1 cellular context compared by ENCODE assay signal in genomic region chr3:38558864-38559263, GRCh38.
TF ChIP-seq lines count a peak whose summit lies in the region.

No MANE protein-coding gene starts in this region.

TF ChIP-seq in K562, 482 proteins besides CTCF, POLR2A, EP300 and RAD21 (continued from another document):
- no peak for TF ChIP-seq BRF1 (IDR thresholded peaks at IDR 0.05; ENCODE audit: borderline replicate concordance, extremely low read depth, insufficient read length)
- no peak for TF ChIP-seq ZKSCAN8 (CRISPR knock-in tag; IDR thresholded peaks at IDR 0.05)
- TF ChIP-seq ZNF445 (CRISPR knock-in tag; IDR thresholded peaks at IDR 0.05; ENCODE audit: low read depth) = no peak
- no peak for TF ChIP-seq XRCC4 (IDR thresholded peaks at IDR 0.05; ENCODE audit: extremely low read depth, insufficient read depth, insufficient read length)
- TF ChIP-seq TRIM24 (IDR thresholded peaks at IDR 0.05) = no peak
- TF ChIP-seq ILF3 (IDR thresholded peaks at IDR 0.05; ENCODE audit: borderline replicate concordance) = no peak
- TF ChIP-seq, protein P1, sequence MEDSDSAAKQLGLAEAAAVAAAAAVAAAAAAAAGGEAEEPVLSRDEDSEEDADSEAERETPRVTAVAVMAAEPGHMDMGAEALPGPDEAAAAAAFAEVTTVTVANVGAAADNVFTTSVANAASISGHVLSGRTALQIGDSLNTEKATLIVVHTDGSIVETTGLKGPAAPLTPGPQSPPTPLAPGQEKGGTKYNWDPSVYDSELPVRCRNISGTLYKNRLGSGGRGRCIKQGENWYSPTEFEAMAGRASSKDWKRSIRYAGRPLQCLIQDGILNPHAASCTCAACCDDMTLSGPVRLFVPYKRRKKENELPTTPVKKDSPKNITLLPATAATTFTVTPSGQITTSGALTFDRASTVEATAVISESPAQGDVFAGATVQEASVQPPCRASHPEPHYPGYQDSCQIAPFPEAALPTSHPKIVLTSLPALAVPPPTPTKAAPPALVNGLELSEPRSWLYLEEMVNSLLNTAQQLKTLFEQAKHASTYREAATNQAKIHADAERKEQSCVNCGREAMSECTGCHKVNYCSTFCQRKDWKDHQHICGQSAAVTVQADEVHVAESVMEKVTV (CRISPR knock-in tag; IDR thresholded peaks at IDR 0.05) = no peak
